Comparison of ENCODE assay signal across 24 cellular contexts in genomic region chr7:133976140-133976539, GRCh38.
A peak's percentile ranks its signal among the peaks of the same experiment; 100 is the strongest.
DNase-seq lines count a peak whose midpoint lies in the region; ATAC-seq, FAIRE-seq and TF ChIP-seq lines count a peak whose summit lies in the region.
"Had no signal": no experiment of that assay in that cellular context is flagged by ENCODE, and none has a peak within 500 bp of the region (broad histone marks: within the 10 kb centered on the region; RNA-seq: fewer than 3 reads in every experiment).

No MANE protein-coding gene starts in this region.

- H3K4me3 ChIP-seq in SK-N-SH (ENCODE audit: low read depth in 2 of 2, low read length in 1 of 2) = no peak overlapping the region
- H3K4me3 ChIP-seq in endodermal cell (ENCODE audit: low read length) = peak overlapping the region; percentile 6
- H3K4me3 ChIP-seq in pancreas = no peak overlapping the region
- H3K4me3 ChIP-seq in CD4-positive, alpha-beta memory T cell (ENCODE audit: low read length in 2 of 2) = no peak overlapping the region
- H3K4me3 ChIP-seq: A549; BLaER1 treated with 17β-estradiol and CSF1 and Interleukin-3, amounts not matched to agents 10 nM and 100 nM; GM12878 had no signal

- intact Hi-C loops in pancreas (cut with DNase I) = no loop called here
- intact Hi-C loops in CD4-positive, alpha-beta memory T cell (cut with micrococcal nuclease) = no loop called here

- no peaks in the 10 kb centered on the region for H3K27me3 ChIP-seq in SK-N-SH (ENCODE audit: insufficient read depth)
- H3K27me3 ChIP-seq in endodermal cell (ENCODE audit: control insufficient read depth, insufficient read depth, low read length, poor library complexity, severe bottlenecking) = no peaks in the 10 kb centered on the region
- no peaks in the 10 kb centered on the region for H3K27me3 ChIP-seq in pancreas
- H3K27me3 ChIP-seq in CD4-positive, alpha-beta memory T cell (ENCODE audit: insufficient read depth, low read length) = no peaks in the 10 kb centered on the region
- H3K27me3 ChIP-seq: BLaER1 treated with 17β-estradiol and CSF1 and Interleukin-3, amounts not matched to agents 10 nM and 100 nM had no signal

- no peaks in the 10 kb centered on the region for H3K27me3 Mint-ChIP-seq in endodermal cell (ENCODE audit: insufficient read depth)
- H3K27me3 Mint-ChIP-seq in CD4-positive, alpha-beta memory T cell = no peaks in the 10 kb centered on the region
- H3K27me3 Mint-ChIP-seq: B cell; CD4-positive, alpha-beta T cell; CD8-positive, alpha-beta memory T cell had no signal

- H3K9me3 ChIP-seq in SK-N-SH (no peaks in the 10 kb centered on the region), endodermal cell (ENCODE audit: control insufficient read depth, low read length) (no peaks in the 10 kb centered on the region), pancreas (no peaks in the 10 kb centered on the region)
- H3K9me3 ChIP-seq in CD4-positive, alpha-beta memory T cell (ENCODE audit: control insufficient read depth in 1 of 2, low read length in 2 of 2) = no peaks in the 10 kb centered on the region
- H3K9me3 ChIP-seq: A549, Caco-2 had no signal

- TF ChIP-seq CTCF in SK-N-SH (IDR thresholded peaks at IDR 0.05) (no peak), endodermal cell (conservative IDR thresholded peaks at IDR 0.05) (no peak), pancreas (IDR thresholded peaks at IDR 0.05) (no peak)

- H3K9ac ChIP-seq in SK-N-SH (no peak overlapping the region), endodermal cell (ENCODE audit: extremely low read depth, low read length, poor library complexity, severe bottlenecking) (no peak overlapping the region)
- H3K9ac ChIP-seq: BLaER1 treated with 17β-estradiol and CSF1 and Interleukin-3, amounts not matched to agents 10 nM and 100 nM had no signal

- TF ChIP-seq POLR2A in GM12892 (IDR thresholded peaks at IDR 0.05; ENCODE audit: low read depth, low read length) (no peak), GM18505 (IDR thresholded peaks at IDR 0.05; ENCODE audit: borderline replicate concordance, extremely low read depth, insufficient read depth, insufficient read length) (no peak)

- TF ChIP-seq RAD21 in SK-N-SH (IDR thresholded peaks at IDR 0.05; ENCODE audit: low read length) = no peak

- ATAC-seq in pancreas (no peak), GM18517 (IDR thresholded peaks at IDR 0.05; ENCODE audit: unreplicated experiment) (no peak), GM18505 (IDR thresholded peaks at IDR 0.05; ENCODE audit: unreplicated experiment) (no peak)
- ATAC-seq: A549, GM12878 had no signal

- H3K36me3 ChIP-seq in SK-N-SH (replicated peaks in 1 of 2; ENCODE audit: control insufficient read depth in 1 of 2, insufficient read depth in 2 of 2, low read length in 1 of 2) (peaks cover 3 to 4% of the 10 kb centered on the region in 2 experiments), endodermal cell (ENCODE audit: control insufficient read depth, insufficient read depth, low read length) (no peaks in the 10 kb centered on the region), pancreas (no peaks in the 10 kb centered on the region)
- no peaks in the 10 kb centered on the region for H3K36me3 ChIP-seq in CD4-positive, alpha-beta memory T cell (ENCODE audit: insufficient read depth, low read length)

- CTCF ChIA-PET in SK-N-SH (lab: Yijun Ruan, JAX) = interaction anchor here (2.2 kb wide), 1 partner anchor 179 kb away, joined by 7 read pairs; no protein-coding TSS in a partner anchor
- CTCF ChIA-PET in CD4-positive, alpha-beta memory T cell (lab: Charles Lee; ENCODE audit: partially characterized antibody) = no interaction called here

- H3K36me3 Mint-ChIP-seq in endodermal cell (ENCODE audit: low read depth) = peaks cover 6% of the 10 kb centered on the region
- H3K36me3 Mint-ChIP-seq in CD4-positive, alpha-beta memory T cell = peaks cover 12 to 40% of the 10 kb centered on the region in 2 donors

- peaks cover 6% of the 10 kb centered on the region for H3F3A ChIP-seq in SK-N-SH (replicated peaks; ENCODE audit: insufficient read depth)

- peaks cover 7 to 59% of the 10 kb centered on the region in 2 experiments; a peak in 3 of 4 replicates for H3K4me1 ChIP-seq in SK-N-SH (ENCODE audit: control insufficient read depth in 1 of 2, insufficient read depth in 2 of 2, low read depth in 1 of 2, low read length in 1 of 2)
- peaks cover 19% of the 10 kb centered on the region for H3K4me1 ChIP-seq in endodermal cell (ENCODE audit: control insufficient read depth, insufficient read depth, low read length)
- no peaks in the 10 kb centered on the region for H3K4me1 ChIP-seq in pancreas
- H3K4me1 ChIP-seq in CD4-positive, alpha-beta memory T cell (ENCODE audit: insufficient read depth, low read length) = no peaks in the 10 kb centered on the region
- H3K4me1 ChIP-seq: A549 had no signal

- H3K9me2 ChIP-seq in SK-N-SH = no peaks in the 10 kb centered on the region

- H3K9me3 Mint-ChIP-seq in endodermal cell = peaks cover 2% of the 10 kb centered on the region
- peaks cover 0 to 6% (median 0%) of the 10 kb centered on the region in 8 donors for H3K9me3 Mint-ChIP-seq in CD4-positive, alpha-beta memory T cell
- H3K9me3 Mint-ChIP-seq: CD4-positive, alpha-beta T cell; CD8-positive, alpha-beta memory T cell had no signal

- peak in 1 of 2 experiments; percentile 64; a peak in 1 of 4 replicates for TF ChIP-seq EP300 in SK-N-SH (IDR thresholded peaks at IDR 0.05; ENCODE audit: borderline replicate concordance in 1 of 2, low read depth in 1 of 2, low read length in 1 of 2)

- no peak for DNase-seq in GM12892 (ENCODE audit: insufficient read length)
- no peak for DNase-seq in SK-N-SH
- no peak for DNase-seq in endodermal cell
- DNase-seq in left kidney (ENCODE audit: low read depth, low spot score) = peak; percentile 8
- no peak for DNase-seq in pancreas
- no peak for DNase-seq in CD4-positive, alpha-beta memory T cell
- DNase-seq: AML-193; Caco-2; Calu3; CD4-positive, alpha-beta T cell; CD8-positive, alpha-beta memory T cell; DMS53; DMS79; DND-41; EL; GDM1 had no signal

- 79% methylated on average over 1 of the region's 1 CpG for WGBS in SK-N-SH (ENCODE audit: low lambda C conversion rate)
- 58 to 83% methylated on average over 1 of the region's 1 CpG for WGBS in endodermal cell (ENCODE audit: insufficient coverage in 1 of 2, insufficient read length in 1 of 2), 2 experiments
- WGBS in pancreas, 2 donors = 75 to 97% methylated on average over 1 of the region's 1 CpG

- H3K79me2 ChIP-seq in SK-N-SH (ENCODE audit: insufficient read depth) = no peaks in the 10 kb centered on the region

- H3K4me3 Mint-ChIP-seq in endodermal cell = no peak overlapping the region
- no peak overlapping the region for H3K4me3 Mint-ChIP-seq in CD4-positive, alpha-beta memory T cell
- H3K4me3 Mint-ChIP-seq: B cell; CD4-positive, alpha-beta T cell; CD8-positive, alpha-beta memory T cell had no signal

- H3K4me2 ChIP-seq in SK-N-SH = no peak overlapping the region
- H3K4me2 ChIP-seq: A549 had no signal

- peak; percentile 42 for FAIRE-seq in GM12892 (lab: Jason Lieb, UNC)
- no peak for FAIRE-seq in pancreas (lab: Jason Lieb, UNC)
- FAIRE-seq: GM12878, GM18507 had no signal

- no peak overlapping the region for H3K27ac Mint-ChIP-seq in endodermal cell
- H3K27ac Mint-ChIP-seq in CD4-positive, alpha-beta memory T cell = no peak overlapping the region
- H3K27ac Mint-ChIP-seq: B cell; CD4-positive, alpha-beta T cell; CD8-positive, alpha-beta memory T cell had no signal

- POLR2A ChIA-PET in SK-N-SH (lab: Yijun Ruan, JAX) = no interaction called here
- POLR2A ChIA-PET in CD4-positive, alpha-beta memory T cell (lab: Charles Lee; ENCODE audit: partially characterized antibody) = no interaction called here

- no peak overlapping the region for H2AFZ ChIP-seq in SK-N-SH (ENCODE audit: low read depth)

- peaks cover 38% of the 10 kb centered on the region for H3K4me1 Mint-ChIP-seq in endodermal cell
- no peaks in the 10 kb centered on the region for H3K4me1 Mint-ChIP-seq in CD4-positive, alpha-beta memory T cell

- H3K27ac ChIP-seq in SK-N-SH (ENCODE audit: low read depth in 2 of 2, low read length in 1 of 2) (peak overlapping the region in 1 of 2 experiments; percentile 93; a peak in 2 of 4 replicates), endodermal cell (ENCODE audit: low read depth, low read length) (no peak overlapping the region), pancreas (no peak overlapping the region)
- H3K27ac ChIP-seq in CD4-positive, alpha-beta memory T cell (ENCODE audit: low read depth, low read length) = no peak overlapping the region
- H3K27ac ChIP-seq: 22Rv1; A549; BLaER1 treated with 17β-estradiol and CSF1 and Interleukin-3, amounts not matched to agents 10 nM and 100 nM had no signal

- H4K20me1 ChIP-seq in SK-N-SH (ENCODE audit: insufficient read depth) = no peaks in the 10 kb centered on the region

TF ChIP-seq in SK-N-SH, 30 proteins besides CTCF, POLR2A, EP300 and RAD21 (continues in another document):
- TF ChIP-seq CHD2 (IDR thresholded peaks at IDR 0.05; ENCODE audit: low read length, partially characterized antibody) (no peak), USF1 (IDR thresholded peaks at IDR 0.05; ENCODE audit: borderline replicate concordance, low read depth) (no peak), GATA2 (CRISPR knock-in tag; IDR thresholded peaks at IDR 0.05) (peak; percentile 37; the same call in 1 of the 2 replicates), TEAD4 (IDR thresholded peaks at IDR 0.05; ENCODE audit: borderline replicate concordance, insufficient read depth) (no peak), NRF1 (IDR thresholded peaks at IDR 0.05; ENCODE audit: low read depth, low read length) (no peak), USF2 (IDR thresholded peaks at IDR 0.05; ENCODE audit: borderline replicate concordance, low read depth, low read length) (no peak), MAX (IDR thresholded peaks at IDR 0.05; ENCODE audit: low read depth) (no peak), MEF2A (IDR thresholded peaks at IDR 0.05; ENCODE audit: borderline replicate concordance, low read depth) (no peak), EZH2phosphoT487 (IDR thresholded peaks at IDR 0.05; ENCODE audit: borderline replicate concordance, low read depth) (no peak)
